1 cellular context compared by ENCODE assay signal in the genomic region with DNA sequence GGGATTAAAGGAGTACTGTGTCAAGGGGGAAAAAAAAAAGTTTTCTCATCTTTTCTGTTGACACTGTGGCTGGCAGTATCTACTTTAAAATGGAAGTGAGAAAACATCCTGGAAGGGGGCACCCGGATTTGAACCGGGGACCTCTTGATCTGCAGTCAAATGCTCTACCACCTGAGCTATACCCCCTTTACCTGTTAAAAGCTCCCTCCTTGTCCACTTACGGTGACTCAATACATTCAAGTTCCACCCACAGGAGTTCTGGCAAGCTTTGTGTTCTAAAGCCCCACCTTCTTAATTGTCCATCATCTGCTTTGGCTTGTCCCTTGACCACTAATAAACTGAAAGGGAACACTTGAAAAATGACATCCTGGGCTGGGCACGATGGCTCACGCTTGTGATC.
TF ChIP-seq lines count a peak whose summit lies in the region.

No MANE protein-coding gene starts in this region.

TF ChIP-seq in HCT116, 20 proteins besides CTCF, POLR2A, EP300 and RAD21:
- TF ChIP-seq ATF3 (IDR thresholded peaks at IDR 0.05) (peak; percentile 90), MAX (IDR thresholded peaks at IDR 0.05) (no peak), CBX3 (IDR thresholded peaks at IDR 0.05; ENCODE audit: low read depth) (0 out of 2 replicates have a peak, but pooled peaks have one; percentile 34), POLR2AphosphoS5 (IDR thresholded peaks at IDR 0.05; ENCODE audit: low read depth, low read length) (peak; percentile 65)
